In the genomic region with DNA sequence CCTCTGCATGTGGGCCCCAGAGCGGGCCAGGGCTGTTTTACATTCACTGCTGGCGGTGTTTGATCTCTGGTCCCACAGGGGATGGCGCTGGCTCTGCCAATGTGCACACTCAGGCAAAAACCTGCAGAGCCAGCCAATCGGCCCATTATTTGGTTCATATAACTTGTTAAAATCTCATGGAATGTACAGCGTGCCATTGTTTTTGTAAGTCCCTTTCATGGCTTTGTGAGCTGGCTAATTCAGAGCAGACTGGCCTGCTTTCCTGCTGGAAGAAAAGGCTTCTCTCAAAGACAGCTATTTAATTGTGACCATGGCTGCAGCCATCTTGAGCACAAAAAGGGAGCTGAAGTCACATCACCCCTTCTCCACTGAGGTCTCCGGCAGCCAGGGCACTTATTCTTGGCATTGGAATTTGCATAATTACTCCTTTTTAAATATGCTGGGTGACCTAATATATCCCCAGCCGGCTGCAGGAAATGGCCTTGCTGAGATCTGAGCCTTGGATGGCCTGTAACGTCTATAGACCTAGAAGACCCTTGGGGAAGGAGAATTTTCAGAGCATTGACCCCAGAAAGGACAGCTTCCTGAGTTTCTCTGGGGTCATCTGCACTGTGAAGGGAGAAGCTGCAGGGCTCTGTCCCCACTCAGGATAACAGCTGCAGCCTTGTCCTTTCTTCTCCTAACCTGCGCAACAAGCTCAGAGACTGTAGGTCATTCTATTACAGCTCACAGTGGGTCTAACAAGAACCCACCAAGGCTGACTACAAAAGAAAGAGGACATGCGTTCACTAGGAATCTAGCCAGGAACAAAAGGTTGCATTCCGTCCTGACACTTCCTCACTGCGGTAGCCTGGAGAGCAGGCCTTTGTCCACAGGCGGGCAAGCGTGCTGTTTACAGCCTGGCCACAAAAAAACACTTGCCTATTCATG, we compare ENCODE assay signal across 12 cellular contexts. TPM values are rescaled to one million over a fixed set of nuclear protein-coding genes. Genes with fewer than 3 reads are reported as not detected.
DNase-seq lines count a peak whose midpoint lies in the region; ATAC-seq and TF ChIP-seq lines count a peak whose summit lies in the region.
"Had no signal": no experiment of that assay in that cellular context is flagged by ENCODE, and none has a peak within 500 bp of the region (broad histone marks: within the 10 kb centered on the region; RNA-seq: fewer than 3 reads in every experiment).

No MANE protein-coding gene starts in this region.

- peaks cover 20% of the 10 kb centered on the region; the same call in 1 of the 2 replicates for H3K36me3 ChIP-seq in HUES6 (ENCODE audit: control insufficient read depth, insufficient read depth, low read length)
- H3K36me3 ChIP-seq: pancreas had no signal

- intact Hi-C loops in posterior cingulate gyrus (cut with DNase I) = loop anchor here (10.0 kb wide), 1 partner anchor 49 kb away; the partner anchor contains the start of gene BCAR3

- peak overlapping the region; percentile 71 for H3K9ac ChIP-seq in HUES6 (ENCODE audit: low read length)

- peak overlapping the region; percentile 21 to 91 (median 83) for H3K27ac Mint-ChIP-seq in brain

- 0 out of 2 replicates have a peak overlapping the region, but pooled peaks have one; percentile 11 for H3K4me3 ChIP-seq in HUES6 (ENCODE audit: low read depth, low read length)
- H3K4me3 ChIP-seq: pancreas had no signal

- H3K27ac ChIP-seq in HUES6 (ENCODE audit: low read depth, low read length) = peak overlapping the region; percentile 71
- H3K27ac ChIP-seq: HL-60, pancreas had no signal

- DNase-seq in iPS DF 19.7 (ENCODE audit: low read depth, low spot score) = peak; percentile 88
- peak in 6 of 10 donors; percentile 16 to 84 (median 40) for DNase-seq in posterior cingulate gyrus
- DNase-seq in NCI-H524 treated with DMSO at 0.1 percent for 48 hours (lab: John Stamatoyannopoulos, UW) = no peak
- no peak for DNase-seq in DMS153 treated with DMSO at 0.1 percent for 48 hours (lab: John Stamatoyannopoulos, UW; ENCODE audit: unreplicated experiment)
- DNase-seq: NCI-H1436 treated with DMSO at 0.1 percent for 48 hours, pancreas had no signal

- peaks cover 20% of the 10 kb centered on the region for H3K4me1 ChIP-seq in HUES6 (ENCODE audit: control insufficient read depth, insufficient read depth, low read length)
- H3K4me1 ChIP-seq: pancreas had no signal

- peaks cover 30% of the 10 kb centered on the region for H3K4me1 Mint-ChIP-seq in brain
- H3K4me1 Mint-ChIP-seq: CD14-positive monocyte had no signal

- no peaks in the 10 kb centered on the region for H3K27me3 ChIP-seq in HUES6 (ENCODE audit: control insufficient read depth, insufficient read depth, low read length)
- H3K27me3 ChIP-seq: pancreas had no signal

- H3K4me3 Mint-ChIP-seq in brain = peak overlapping the region in 2 of 5 experiments; percentile 41 to 49
- H3K4me3 Mint-ChIP-seq: CD14-positive monocyte had no signal

- H3K27me3 Mint-ChIP-seq in brain = peaks cover 14% of the 10 kb centered on the region

- no peak for ATAC-seq in GM19395 (IDR thresholded peaks at IDR 0.05; ENCODE audit: unreplicated experiment)
- no peak for ATAC-seq in GM19455 (IDR thresholded peaks at IDR 0.05; ENCODE audit: unreplicated experiment)
- ATAC-seq: pancreas had no signal

- peaks cover 0 to 13% (median 7%) of the 10 kb centered on the region in 5 experiments for H3K9me3 Mint-ChIP-seq in brain

- peaks cover 12% of the 10 kb centered on the region for H3K36me3 Mint-ChIP-seq in brain
- H3K36me3 Mint-ChIP-seq: CD14-positive monocyte had no signal

- TF ChIP-seq CTCF in brain (conservative IDR thresholded peaks at IDR 0.05) = no peak

- H3K9me3 ChIP-seq in HUES6 (ENCODE audit: control insufficient read depth, insufficient read depth, low read depth, low read length) = peaks cover 3% of the 10 kb centered on the region; the same call in 1 of the 2 replicates
- H3K9me3 ChIP-seq: pancreas had no signal

RNA-seq across cellular contexts. Expression of gene BCAR3, which starts 45.8 kb away (rescaled TPM):
- polyA plus RNA-seq in brain (ENCODE audit: insufficient read depth, low read depth, low replicate concordance) = 14.4 TPM

Comparison
In these comparisons a context has a peak if more than half of its experiments do, and no peak if none do; other contexts are left out.
1. DNase-seq: peak in iPS DF 19.7 (single experiment) and posterior cingulate gyrus (6 of 10); none in NCI-H524 treated with DMSO at 0.1 percent for 48 hours (single experiment) and DMS153 treated with DMSO at 0.1 percent for 48 hours (single experiment).